Comparison of ENCODE assay signal across 16 cellular contexts in the genomic region with DNA sequence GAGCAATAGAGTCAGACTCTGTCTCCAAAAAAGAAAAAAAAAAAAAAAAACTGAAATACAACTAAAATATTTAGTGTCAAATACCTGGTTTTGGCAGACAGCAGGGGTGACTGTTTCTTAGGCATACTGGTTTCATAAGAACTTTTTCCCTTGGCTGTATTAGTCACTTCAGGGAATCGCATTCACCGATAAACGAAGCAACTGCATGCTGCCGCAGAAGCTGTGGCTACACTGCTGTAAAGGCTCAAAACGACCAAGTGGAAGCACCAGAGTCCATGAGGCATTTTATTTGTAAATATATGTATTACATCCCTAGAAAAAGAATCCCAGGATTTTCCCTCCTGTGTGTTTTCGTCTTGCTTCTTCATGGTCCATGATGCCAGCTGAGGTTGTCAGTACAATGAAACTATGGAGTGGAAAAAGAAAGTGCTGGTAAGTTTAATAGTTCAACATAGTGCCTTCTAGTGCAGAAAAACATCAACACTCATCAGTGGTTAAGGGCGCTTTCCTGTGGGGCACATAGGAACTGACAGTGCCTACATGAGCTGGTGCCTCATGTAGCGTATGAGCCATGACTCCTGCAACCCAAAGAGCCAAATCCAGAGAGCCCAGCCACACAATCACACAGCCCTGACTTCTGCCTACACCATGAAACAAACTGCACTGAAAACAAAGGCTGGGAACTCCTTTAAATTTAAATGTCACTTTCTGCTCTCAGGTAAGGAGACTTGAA. TPM values are rescaled to one million over a fixed set of nuclear protein-coding genes. Genes with fewer than 3 reads are reported as not detected.
DNase-seq lines count a peak whose midpoint lies in the region; ATAC-seq and TF ChIP-seq lines count a peak whose summit lies in the region.
"Had no signal": no experiment of that assay in that cellular context is flagged by ENCODE, and none has a peak within 500 bp of the region (broad histone marks: within the 10 kb centered on the region; RNA-seq: fewer than 3 reads in every experiment).

No MANE protein-coding gene starts in this region.

- peak; percentile 45 for DNase-seq in stimulated activated CD4-positive, alpha-beta T cell treated with anti-CD3 and anti-CD28 coated beads, Interleukin-1b, Interleukin-23, amount 100 ng/mL, for 48 hours
- DNase-seq in stimulated activated CD4-positive, alpha-beta T cell treated with anti-CD3 and anti-CD28 coated beads, Interleukin-4, amount 100 ng/mL, for 1 hour, result no peak
- peak; percentile 38 for DNase-seq in activated CD4-positive, alpha-beta memory T cell treated with anti-CD3 and anti-CD28 coated beads, Interleukin-2, amount 10 ng/mL, durations not matched to agents 7 days and 5 days
- DNase-seq in fibroblast of mammary gland (ENCODE audit: low read depth), result peak; percentile 38
- DNase-seq in mammary epithelial cell, result no peak
- DNase-seq in substantia nigra (lab: John Stamatoyannopoulos, UW), result no peak
- DNase-seq in heart left ventricle, result no peak
- DNase-seq: activated CD4-positive, CD25-positive, alpha-beta regulatory T cell; erythroblast; GDM1; glutamatergic neuron; lower lobe of right lung; NCI-H1436 treated with DMSO at 0.1 percent for 48 hours; RPMI8226 had no signal

- H4K20me1 ChIP-seq in mammary epithelial cell (ENCODE audit: insufficient read depth, low read length), result peaks cover 28% of the 10 kb centered on the region

- no peak for TF ChIP-seq POLR2A in heart left ventricle (IDR thresholded peaks at IDR 0.05)

- no peaks in the 10 kb centered on the region for H3K27me3 ChIP-seq in mammary epithelial cell (ENCODE audit: insufficient read depth, low read length)
- H3K27me3 ChIP-seq in heart left ventricle, result no peaks in the 10 kb centered on the region

- dilution Hi-C loops in mammary epithelial cell (cut with HindIII; ENCODE audit: low sequenced_read_pairs), result no loop called here

- H3K4me2 ChIP-seq in mammary epithelial cell (ENCODE audit: insufficient read depth, low read depth, low read length), result no peak overlapping the region

- peaks cover 44% of the 10 kb centered on the region for H3K36me3 ChIP-seq in mammary epithelial cell (ENCODE audit: insufficient read depth, low read length)
- peaks cover 2 to 64% (median 56%) of the 10 kb centered on the region in 9 donors for H3K36me3 ChIP-seq in heart left ventricle

- no peaks in the 10 kb centered on the region for H3K27me3 Mint-ChIP-seq in activated CD4-positive, alpha-beta memory T cell treated with anti-CD3 and anti-CD28 coated beads, Interleukin-2, amount 10 ng/mL, durations not matched to agents 7 days and 5 days
- H3K27me3 Mint-ChIP-seq: progenitor cell of endocrine pancreas had no signal

- ATAC-seq in heart left ventricle, result no peak
- ATAC-seq: HCT116, lower lobe of right lung had no signal

- in situ Hi-C loops in mammary epithelial cell (cut with MboI; ENCODE audit: low sequenced_read_pairs in 2 of 2), result loop anchor here in 1 of 2 donors (10.0 kb wide), 1 partner anchor 742 kb away; the partner anchor contains the start of genes CCP110 and GDE1

- H3K4me1 ChIP-seq in mammary epithelial cell (ENCODE audit: insufficient read depth, low read length) (peaks cover 30% of the 10 kb centered on the region), heart left ventricle (peaks cover 0 to 42% (median 31%) of the 10 kb centered on the region in 12 donors)

- peaks cover 48% of the 10 kb centered on the region for H3K4me1 Mint-ChIP-seq in activated CD4-positive, alpha-beta memory T cell treated with anti-CD3 and anti-CD28 coated beads, Interleukin-2, amount 10 ng/mL, durations not matched to agents 7 days and 5 days

- peaks cover 52% of the 10 kb centered on the region for H3K36me3 Mint-ChIP-seq in activated CD4-positive, alpha-beta memory T cell treated with anti-CD3 and anti-CD28 coated beads, Interleukin-2, amount 10 ng/mL, durations not matched to agents 7 days and 5 days (ENCODE audit: low read depth)

- POLR2A ChIA-PET in activated CD4-positive, alpha-beta memory T cell treated with anti-CD3 and anti-CD28 coated beads, Interleukin-2, amount 10 ng/mL, durations not matched to agents 7 days and 5 days (lab: Charles Lee), result interaction anchor here (1.2 to 13.9 kb wide), 2 partner anchors 16 to 19 kb away, joined by 4 to 398 read pairs; partner anchors contain the start of gene ARL6IP1

- no peak overlapping the region for H3K4me3 Mint-ChIP-seq in activated CD4-positive, alpha-beta memory T cell treated with anti-CD3 and anti-CD28 coated beads, Interleukin-2, amount 10 ng/mL, durations not matched to agents 7 days and 5 days

- H3K79me2 ChIP-seq in mammary epithelial cell (ENCODE audit: insufficient read depth, low read length), result peaks cover 56% of the 10 kb centered on the region

- no peaks in the 10 kb centered on the region for H3K9me3 ChIP-seq in mammary epithelial cell (replicated peaks; ENCODE audit: insufficient read depth, low read length)
- no peaks in the 10 kb centered on the region for H3K9me3 ChIP-seq in heart left ventricle
- H3K9me3 ChIP-seq: lower lobe of right lung had no signal

- 95% methylated on average over 8 of the region's 8 CpGs for WGBS in mammary epithelial cell (ENCODE audit: low coverage, missing lambda C conversion rate)
- 89 to 94% (median 91%) methylated on average over 8 of the region's 8 CpGs for WGBS in heart left ventricle, 4 donors

- H3K27ac Mint-ChIP-seq in activated CD4-positive, alpha-beta memory T cell treated with anti-CD3 and anti-CD28 coated beads, Interleukin-2, amount 10 ng/mL, durations not matched to agents 7 days and 5 days, result peak overlapping the region; percentile 33
- H3K27ac Mint-ChIP-seq: progenitor cell of endocrine pancreas had no signal

- intact Hi-C loops in mammary epithelial cell (cut with micrococcal nuclease) (no loop called here), heart left ventricle (cut with DNase I) (no loop called here)

- CTCF ChIA-PET in activated CD4-positive, alpha-beta memory T cell treated with anti-CD3 and anti-CD28 coated beads, Interleukin-2, amount 10 ng/mL, durations not matched to agents 7 days and 5 days (lab: Charles Lee), result no interaction called here
- CTCF ChIA-PET in mammary epithelial cell (lab: Charles Lee; ENCODE audit: low non-redundant PET), result interaction anchor here (0.7 kb wide), 1 partner anchor 19 kb away, joined by 5 read pairs; the partner anchor contains the start of gene ARL6IP1

- H3K27ac ChIP-seq in mammary epithelial cell (ENCODE audit: insufficient read depth, low read depth, low read length) (no peak overlapping the region), substantia nigra (ENCODE audit: low read depth, low read length, poor library complexity, severe bottlenecking) (no peak overlapping the region), heart left ventricle (no peak overlapping the region)
- H3K27ac ChIP-seq: lower lobe of right lung had no signal

- no TSS peak for BruUV-seq in mammary epithelial cell (replicated peaks; lab: Mats Ljungman, UMichigan)

- no peaks in the 10 kb centered on the region for H3K9me3 Mint-ChIP-seq in activated CD4-positive, alpha-beta memory T cell treated with anti-CD3 and anti-CD28 coated beads, Interleukin-2, amount 10 ng/mL, durations not matched to agents 7 days and 5 days

- H2AFZ ChIP-seq in mammary epithelial cell (ENCODE audit: low read depth, low read length), result no peak overlapping the region

- TF ChIP-seq CTCF in fibroblast of mammary gland (conservative IDR thresholded peaks at IDR 0.05; ENCODE audit: control insufficient read depth, insufficient read depth, low read depth, low read length), result no peak
- TF ChIP-seq CTCF in mammary epithelial cell (conservative IDR thresholded peaks at IDR 0.05 in 1 of 2, IDR thresholded peaks at IDR 0.05 in 1 of 2; ENCODE audit: extremely low read depth in 1 of 2, insufficient read depth in 1 of 2, low read depth in 1 of 2, low read length in 2 of 2), result no peak
- TF ChIP-seq CTCF in heart left ventricle (IDR thresholded peaks at IDR 0.05), result no peak

- H3K4me3 ChIP-seq in fibroblast of mammary gland (ENCODE audit: control insufficient read depth, low read depth, low read length) (no peak overlapping the region), mammary epithelial cell (replicated peaks in 1 of 3; ENCODE audit: insufficient read depth in 1 of 3, low read depth in 2 of 3, low read length in 3 of 3) (no peak overlapping the region), heart left ventricle (no peak overlapping the region)
- H3K4me3 ChIP-seq: lower lobe of right lung had no signal

- H3K9ac ChIP-seq in mammary epithelial cell (ENCODE audit: insufficient read depth, low read length), result no peak overlapping the region

RNA-seq across cellular contexts. Expression of gene RPS15A, which starts 7.3 kb away (rescaled TPM):
- 1,000 to 10,000 TPM; 1,725 to 1,747 TPM for total RNA-seq in activated CD4-positive, alpha-beta memory T cell treated with anti-CD3 and anti-CD28 coated beads, Interleukin-2, amount 10 ng/mL, durations not matched to agents 7 days and 5 days
- total RNA-seq in mammary epithelial cell (1,000 to 10,000 TPM in 1 of 2 donors, 100 to 1,000 TPM in 1; 682 to 1,206 TPM), heart left ventricle (100 to 1,000 TPM; 391 to 919 (median 767) TPM)
- polyA plus RNA-seq in mammary epithelial cell (3,814 TPM), heart left ventricle (1,000 to 10,000 TPM; 1,532 to 3,186 TPM)
- 941 TPM for polyA minus RNA-seq in mammary epithelial cell

RNA-seq across cellular contexts. Expression of gene ARL6IP1, which starts 18.5 kb away (rescaled TPM):
- 100 to 1,000 TPM; 264 to 277 TPM for total RNA-seq in activated CD4-positive, alpha-beta memory T cell treated with anti-CD3 and anti-CD28 coated beads, Interleukin-2, amount 10 ng/mL, durations not matched to agents 7 days and 5 days
- total RNA-seq in mammary epithelial cell (100 to 1,000 TPM in 1 of 2 donors, 10 to 100 TPM in 1; 88.7 to 236 TPM), heart left ventricle (10 to 100 TPM; 16.5 to 63.2 (median 22.9) TPM)
- polyA plus RNA-seq in mammary epithelial cell (176 TPM), heart left ventricle (10 to 100 TPM; 20.2 to 30.8 TPM)
- 220 TPM for polyA minus RNA-seq in mammary epithelial cell

Comparison
In these comparisons a context has a peak if more than half of its experiments do, and no peak if none do; other contexts are left out.
1. DNase-seq: peak in stimulated activated CD4-positive, alpha-beta T cell treated with anti-CD3 and anti-CD28 coated beads, Interleukin-1b, Interleukin-23, amount 100 ng/mL, for 48 hours (single experiment), activated CD4-positive, alpha-beta memory T cell treated with anti-CD3 and anti-CD28 coated beads, Interleukin-2, amount 10 ng/mL, durations not matched to agents 7 days and 5 days (single experiment) and fibroblast of mammary gland (single experiment); none in stimulated activated CD4-positive, alpha-beta T cell treated with anti-CD3 and anti-CD28 coated beads, Interleukin-4, amount 100 ng/mL, for 1 hour (single experiment), mammary epithelial cell (single experiment), substantia nigra (0 of 49) and heart left ventricle (0 of 5).